12 cellular contexts compared by ENCODE assay signal in the genomic region with DNA sequence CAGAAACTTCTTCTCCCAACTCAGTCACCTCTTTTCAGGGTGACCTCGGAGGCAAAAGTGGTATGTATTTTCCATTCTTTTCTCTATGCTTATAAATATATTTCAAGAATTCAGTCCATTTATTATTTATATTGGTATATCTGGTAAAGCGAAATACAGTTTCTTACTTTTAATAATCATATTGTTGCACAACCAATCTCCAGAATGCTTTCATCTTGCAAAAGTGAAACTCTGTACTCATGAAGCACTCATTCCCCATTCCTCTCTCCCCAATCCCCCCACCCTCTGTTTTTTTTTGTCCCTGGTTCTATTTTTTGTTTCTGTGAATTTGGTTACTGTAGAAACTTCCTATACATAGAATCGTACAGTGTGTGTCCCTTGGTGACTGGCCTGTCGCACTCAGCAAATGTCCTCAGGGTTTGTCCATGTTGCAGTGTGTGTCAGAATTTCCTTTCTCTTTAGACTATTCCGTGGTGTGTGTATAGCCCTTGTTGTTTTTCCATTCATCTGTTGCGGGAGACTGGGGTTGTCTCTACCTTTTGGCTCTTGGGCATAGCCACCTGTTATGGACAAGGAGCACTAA.
A peak's percentile ranks its signal among the peaks of the same experiment; 100 is the strongest.
DNase-seq lines count a peak whose midpoint lies in the region; ATAC-seq and TF ChIP-seq lines count a peak whose summit lies in the region.
"Had no signal": no experiment of that assay in that cellular context is flagged by ENCODE, and none has a peak within 500 bp of the region (broad histone marks: within the 10 kb centered on the region; RNA-seq: fewer than 3 reads in every experiment).

No MANE protein-coding gene starts in this region.

- no peaks in the 10 kb centered on the region for H3K27me3 Mint-ChIP-seq in stimulated activated naive CD8-positive, alpha-beta T cell treated with anti-CD3 and anti-CD28 coated beads, Interleukin-15, Interleukin-2, amounts not matched to agents 100 ng/mL and 50 ng/mL, for 24 hours
- H3K27me3 Mint-ChIP-seq in central memory CD8-positive, alpha-beta T cell, result no peaks in the 10 kb centered on the region

- H3K27ac Mint-ChIP-seq in stimulated activated naive CD8-positive, alpha-beta T cell treated with anti-CD3 and anti-CD28 coated beads, Interleukin-15, Interleukin-2, amounts not matched to agents 100 ng/mL and 50 ng/mL, for 24 hours, result peak overlapping the region; percentile 83
- H3K27ac Mint-ChIP-seq in central memory CD8-positive, alpha-beta T cell (ENCODE audit: low read depth), result peak overlapping the region; percentile 96
- H3K27ac Mint-ChIP-seq: H9 had no signal

- TF ChIP-seq CTCF in OCI-LY3 (IDR thresholded peaks at IDR 0.05; ENCODE audit: low read depth, low read length), result no peak

- no peaks in the 10 kb centered on the region for H4K20me1 ChIP-seq in OCI-LY3 (ENCODE audit: insufficient read depth, low read length)

- no peak for ATAC-seq in stimulated activated naive CD8-positive, alpha-beta T cell treated with anti-CD3 and anti-CD28 coated beads, Interleukin-15, Interleukin-2, amounts not matched to agents 100 U/mL and 50 U/mL, for 24 hours
- ATAC-seq in central memory CD8-positive, alpha-beta T cell (replicated peaks; ENCODE audit: extremely low read depth, poor library complexity, severe bottlenecking), result no peak
- no peak for ATAC-seq in GM19463 (IDR thresholded peaks at IDR 0.05; ENCODE audit: unreplicated experiment)

- no peaks in the 10 kb centered on the region for H3K36me3 Mint-ChIP-seq in stimulated activated naive CD8-positive, alpha-beta T cell treated with anti-CD3 and anti-CD28 coated beads, Interleukin-15, Interleukin-2, amounts not matched to agents 100 ng/mL and 50 ng/mL, for 24 hours (ENCODE audit: low read depth)
- H3K36me3 Mint-ChIP-seq in central memory CD8-positive, alpha-beta T cell (ENCODE audit: insufficient read depth), result peaks cover 2% of the 10 kb centered on the region

- no peaks in the 10 kb centered on the region for H3K9me3 ChIP-seq in OCI-LY3 (ENCODE audit: insufficient read depth, low read length)

- H2AFZ ChIP-seq in OCI-LY3 (ENCODE audit: low read depth, low read length), result no peak overlapping the region

- H3K36me3 ChIP-seq in OCI-LY3 (replicated peaks; ENCODE audit: low read depth, low read length), result no peaks in the 10 kb centered on the region

- H3K9ac ChIP-seq in OCI-LY3 (ENCODE audit: low read length), result peak overlapping the region; percentile 73

- peak overlapping the region; percentile 92 for H3K27ac ChIP-seq in OCI-LY3 (ENCODE audit: low read length)

- no peak for DNase-seq in stimulated activated naive CD8-positive, alpha-beta T cell treated with anti-CD3 and anti-CD28 coated beads, Interleukin-15, Interleukin-2, amounts not matched to agents 100 U/mL and 50 U/mL, for 24 hours
- DNase-seq in central memory CD8-positive, alpha-beta T cell (ENCODE audit: low spot score in 2 of 2), result no peak
- no peak for DNase-seq in NCI-H510A (lab: John Stamatoyannopoulos, UW)
- DNase-seq in NCI-H524 treated with DMSO at 0.1 percent for 48 hours (lab: John Stamatoyannopoulos, UW), result no peak
- DNase-seq in NCI-H510A treated with DMSO at 0.1 percent for 48 hours (lab: John Stamatoyannopoulos, UW), result no peak
- DNase-seq: amniotic stem cell, H9, IMR-90, NCI-H524 had no signal

- peak overlapping the region; percentile 40 for H3K4me3 Mint-ChIP-seq in stimulated activated naive CD8-positive, alpha-beta T cell treated with anti-CD3 and anti-CD28 coated beads, Interleukin-15, Interleukin-2, amounts not matched to agents 100 ng/mL and 50 ng/mL, for 24 hours
- peak overlapping the region; percentile 81 for H3K4me3 Mint-ChIP-seq in central memory CD8-positive, alpha-beta T cell
- H3K4me3 Mint-ChIP-seq: H9 had no signal

- no peaks in the 10 kb centered on the region for H3K27me3 ChIP-seq in OCI-LY3 (ENCODE audit: low read depth, low read length)

- no peaks in the 10 kb centered on the region for H3K79me2 ChIP-seq in OCI-LY3 (ENCODE audit: low read length)

- peak overlapping the region; percentile 80 for H3K4me2 ChIP-seq in OCI-LY3 (ENCODE audit: low read length)

- H3K4me1 ChIP-seq in OCI-LY3 (ENCODE audit: low read length), result peaks cover 63% of the 10 kb centered on the region

- H3K4me1 Mint-ChIP-seq in stimulated activated naive CD8-positive, alpha-beta T cell treated with anti-CD3 and anti-CD28 coated beads, Interleukin-15, Interleukin-2, amounts not matched to agents 100 ng/mL and 50 ng/mL, for 24 hours (ENCODE audit: low read depth), result peaks cover 49% of the 10 kb centered on the region
- peaks cover 37% of the 10 kb centered on the region for H3K4me1 Mint-ChIP-seq in central memory CD8-positive, alpha-beta T cell

- H3K4me3 ChIP-seq in OCI-LY3 (ENCODE audit: low read length), result peak overlapping the region; percentile 60

- H3K9me3 Mint-ChIP-seq in stimulated activated naive CD8-positive, alpha-beta T cell treated with anti-CD3 and anti-CD28 coated beads, Interleukin-15, Interleukin-2, amounts not matched to agents 100 ng/mL and 50 ng/mL, for 24 hours, result no peaks in the 10 kb centered on the region
- no peaks in the 10 kb centered on the region for H3K9me3 Mint-ChIP-seq in central memory CD8-positive, alpha-beta T cell
- H3K9me3 Mint-ChIP-seq: H9 had no signal
